In the genomic region with DNA sequence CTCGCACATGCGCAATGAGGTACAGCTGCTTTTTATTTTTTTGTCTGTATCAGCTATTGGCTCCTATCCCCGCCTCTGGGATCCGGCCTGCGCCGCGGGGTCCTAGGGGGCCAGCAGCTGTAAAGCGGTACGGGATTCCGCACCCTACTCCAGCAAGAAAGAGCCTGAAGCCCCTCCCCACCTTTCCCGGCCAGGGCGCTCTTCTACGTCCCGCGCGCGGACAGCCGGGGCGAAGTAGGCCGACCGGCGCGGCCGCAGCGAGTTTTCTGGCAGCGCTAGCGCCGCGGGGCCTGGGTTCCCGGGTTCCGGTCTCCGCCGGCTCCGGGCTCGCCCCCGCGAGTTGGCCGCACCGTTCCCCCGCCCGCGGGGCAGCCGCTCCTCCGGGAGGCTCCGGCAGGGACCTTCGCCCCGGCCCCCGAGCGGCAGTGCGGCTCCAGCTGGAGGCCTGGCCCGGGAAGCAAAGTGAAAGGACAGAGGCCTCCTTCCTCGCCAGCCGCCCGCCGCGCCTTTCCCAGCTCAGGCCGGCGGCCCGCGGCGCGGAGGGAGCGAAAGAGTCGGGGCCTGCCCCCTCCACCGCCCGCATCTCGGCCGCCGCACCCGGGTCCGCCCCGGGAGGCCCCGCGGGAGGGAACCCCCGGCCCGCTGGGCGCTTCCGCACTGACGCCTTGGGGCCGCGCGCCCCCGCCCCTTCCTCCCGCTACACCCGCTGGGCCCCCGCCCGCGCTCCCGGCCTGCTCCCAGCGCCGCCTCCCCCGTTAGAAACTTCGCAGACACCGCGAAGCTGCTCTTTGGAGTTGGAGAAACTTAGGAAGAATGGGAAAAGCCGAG, we compare ENCODE assay signal across 1 cellular context.
TF ChIP-seq lines count a peak whose summit lies in the region.

No MANE protein-coding gene starts in this region.

TF ChIP-seq in K562, 482 proteins besides CTCF, POLR2A, EP300 and RAD21 (continued from another document and continues in another):
- TF ChIP-seq E2F4 (CRISPR knock-in tag; IDR thresholded peaks at IDR 0.05; ENCODE audit: low read depth) (no peak), SAFB2 (IDR thresholded peaks at IDR 0.05; ENCODE audit: borderline replicate concordance, low read depth, low read length, severe bottlenecking) (no peak), ZNF175 (CRISPR knock-in tag; IDR thresholded peaks at IDR 0.05; ENCODE audit: low read depth) (no peak), RBM17 (IDR thresholded peaks at IDR 0.05; ENCODE audit: borderline replicate concordance, low read depth, low read length) (no peak), ELK1 (CRISPR knock-in tag; IDR thresholded peaks at IDR 0.05) (no peak), CLOCK (CRISPR knock-in tag; IDR thresholded peaks at IDR 0.05; ENCODE audit: borderline replicate concordance) (no peak), FUS (optimal IDR thresholded peaks at IDR 0.05; ENCODE audit: low read depth, low read length) (peak; percentile 61), NR4A1 (CRISPR knock-in tag; IDR thresholded peaks at IDR 0.05) (no peak), NR4A1 (tag; IDR thresholded peaks at IDR 0.05) (0 out of 2 replicates have a peak, but pooled peaks have one; percentile 37), GATA2 (CRISPR knock-in tag; IDR thresholded peaks at IDR 0.05) (no peak), RHOXF2B (CRISPR knock-in tag; conservative IDR thresholded peaks at IDR 0.05) (no peak), LEF1 (IDR thresholded peaks at IDR 0.05) (no peak), ZKSCAN8 (CRISPR knock-in tag; IDR thresholded peaks at IDR 0.05) (no peak), HLTF (IDR thresholded peaks at IDR 0.05) (no peak), FOXO4 (CRISPR knock-in tag; IDR thresholded peaks at IDR 0.05) (no peak), RAD51 (IDR thresholded peaks at IDR 0.05; ENCODE audit: borderline replicate concordance, low read depth) (no peak), ZNF282 (CRISPR knock-in tag; IDR thresholded peaks at IDR 0.05) (peak; percentile 66; the same call in 1 of the 2 replicates), ZNF146 (CRISPR knock-in tag; IDR thresholded peaks at IDR 0.05; ENCODE audit: unreplicated experiment) (no peak), CAMTA2 (CRISPR knock-in tag; conservative IDR thresholded peaks at IDR 0.05) (no peak), STAG1 (CRISPR knock-in tag; IDR thresholded peaks at IDR 0.05; ENCODE audit: borderline replicate concordance) (no peak), ARID3B (CRISPR knock-in tag; IDR thresholded peaks at IDR 0.05; ENCODE audit: borderline replicate concordance) (no peak), MAFG (tag; conservative IDR thresholded peaks at IDR 0.05) (no peak), PCBP2 (IDR thresholded peaks at IDR 0.05; ENCODE audit: low read depth, low read length, poor library complexity, severe bottlenecking) (no peak), FOXJ2 (tag; IDR thresholded peaks at IDR 0.05) (peak; percentile 49; the same call in 1 of the 2 replicates), SRSF1 (IDR thresholded peaks at IDR 0.05; ENCODE audit: low read depth, low read length) (no peak), RUNX1 (IDR thresholded peaks at IDR 0.05; ENCODE audit: low read depth) (no peak), ZBTB7A (IDR thresholded peaks at IDR 0.05; ENCODE audit: borderline replicate concordance, control insufficient read depth, low read depth, low read length) (peak; percentile 94), CSDE1 (IDR thresholded peaks at IDR 0.05) (no peak), HNRNPUL1 (IDR thresholded peaks at IDR 0.05; ENCODE audit: low read length) (no peak), RBM25 (IDR thresholded peaks at IDR 0.05; ENCODE audit: low read depth, low read length, severe bottlenecking) (peak; percentile 14), HEY1 (CRISPR knock-in tag; IDR thresholded peaks at IDR 0.05; ENCODE audit: borderline replicate concordance) (0 out of 2 replicates have a peak, but pooled peaks have one; percentile 17), GTF2A2 (tag; IDR thresholded peaks at IDR 0.05) (no peak), HDAC8 (tag; IDR thresholded peaks at IDR 0.05) (peak; percentile 25; the same call in 1 of the 2 replicates)
- TF ChIP-seq, protein P1, sequence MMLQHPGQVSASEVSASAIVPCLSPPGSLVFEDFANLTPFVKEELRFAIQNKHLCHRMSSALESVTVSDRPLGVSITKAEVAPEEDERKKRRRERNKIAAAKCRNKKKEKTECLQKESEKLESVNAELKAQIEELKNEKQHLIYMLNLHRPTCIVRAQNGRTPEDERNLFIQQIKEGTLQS (IDR thresholded peaks at IDR 0.05), result no peak
- TF ChIP-seq, protein P1 (CRISPR knock-in tag; conservative IDR thresholded peaks at IDR 0.05), result no peak
- TF ChIP-seq, protein P2, sequence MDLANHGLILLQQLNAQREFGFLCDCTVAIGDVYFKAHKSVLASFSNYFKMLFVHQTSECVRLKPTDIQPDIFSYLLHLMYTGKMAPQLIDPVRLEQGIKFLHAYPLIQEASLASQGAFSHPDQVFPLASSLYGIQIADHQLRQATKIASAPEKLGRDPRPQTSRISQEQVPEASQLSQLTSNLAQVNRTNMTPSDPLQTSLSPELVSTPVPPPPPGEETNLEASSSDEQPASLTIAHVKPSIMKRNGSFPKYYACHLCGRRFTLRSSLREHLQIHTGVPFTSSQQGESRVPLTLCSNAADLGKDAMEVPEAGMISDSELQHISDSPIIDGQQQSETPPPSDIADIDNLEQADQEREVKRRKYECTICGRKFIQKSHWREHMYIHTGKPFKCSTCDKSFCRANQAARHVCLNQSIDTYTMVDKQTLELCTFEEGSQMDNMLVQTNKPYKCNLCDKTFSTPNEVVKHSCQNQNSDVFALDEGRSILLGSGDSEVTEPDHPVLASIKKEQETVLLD (IDR thresholded peaks at IDR 0.05), result no peak; the same call in 1 of the 2 replicates
- TF ChIP-seq, protein P3, sequence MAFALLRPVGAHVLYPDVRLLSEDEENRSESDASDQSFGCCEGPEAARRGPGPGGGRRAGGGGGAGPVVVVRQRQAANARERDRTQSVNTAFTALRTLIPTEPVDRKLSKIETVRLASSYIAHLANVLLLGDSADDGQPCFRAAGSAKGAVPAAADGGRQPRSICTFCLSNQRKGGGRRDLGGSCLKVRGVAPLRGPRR (CRISPR knock-in tag; IDR thresholded peaks at IDR 0.05), result no peak
- TF ChIP-seq, protein P4, sequence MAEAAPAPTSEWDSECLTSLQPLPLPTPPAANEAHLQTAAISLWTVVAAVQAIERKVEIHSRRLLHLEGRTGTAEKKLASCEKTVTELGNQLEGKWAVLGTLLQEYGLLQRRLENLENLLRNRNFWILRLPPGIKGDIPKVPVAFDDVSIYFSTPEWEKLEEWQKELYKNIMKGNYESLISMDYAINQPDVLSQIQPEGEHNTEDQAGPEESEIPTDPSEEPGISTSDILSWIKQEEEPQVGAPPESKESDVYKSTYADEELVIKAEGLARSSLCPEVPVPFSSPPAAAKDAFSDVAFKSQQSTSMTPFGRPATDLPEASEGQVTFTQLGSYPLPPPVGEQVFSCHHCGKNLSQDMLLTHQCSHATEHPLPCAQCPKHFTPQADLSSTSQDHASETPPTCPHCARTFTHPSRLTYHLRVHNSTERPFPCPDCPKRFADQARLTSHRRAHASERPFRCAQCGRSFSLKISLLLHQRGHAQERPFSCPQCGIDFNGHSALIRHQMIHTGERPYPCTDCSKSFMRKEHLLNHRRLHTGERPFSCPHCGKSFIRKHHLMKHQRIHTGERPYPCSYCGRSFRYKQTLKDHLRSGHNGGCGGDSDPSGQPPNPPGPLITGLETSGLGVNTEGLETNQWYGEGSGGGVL (CRISPR knock-in tag; IDR thresholded peaks at IDR 0.05), result no peak
- TF ChIP-seq, protein P5, sequence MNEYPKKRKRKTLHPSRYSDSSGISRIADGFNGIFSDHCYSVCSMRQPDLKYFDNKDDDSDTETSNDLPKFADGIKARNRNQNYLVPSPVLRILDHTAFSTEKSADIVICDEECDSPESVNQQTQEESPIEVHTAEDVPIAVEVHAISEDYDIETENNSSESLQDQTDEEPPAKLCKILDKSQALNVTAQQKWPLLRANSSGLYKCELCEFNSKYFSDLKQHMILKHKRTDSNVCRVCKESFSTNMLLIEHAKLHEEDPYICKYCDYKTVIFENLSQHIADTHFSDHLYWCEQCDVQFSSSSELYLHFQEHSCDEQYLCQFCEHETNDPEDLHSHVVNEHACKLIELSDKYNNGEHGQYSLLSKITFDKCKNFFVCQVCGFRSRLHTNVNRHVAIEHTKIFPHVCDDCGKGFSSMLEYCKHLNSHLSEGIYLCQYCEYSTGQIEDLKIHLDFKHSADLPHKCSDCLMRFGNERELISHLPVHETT (CRISPR knock-in tag; conservative IDR thresholded peaks at IDR 0.05 in 1 of 2, IDR thresholded peaks at IDR 0.05 in 1 of 2), result peak in 1 of 2 experiments; percentile 93; a peak in 2 of 4 replicates
- TF ChIP-seq, protein P6, sequence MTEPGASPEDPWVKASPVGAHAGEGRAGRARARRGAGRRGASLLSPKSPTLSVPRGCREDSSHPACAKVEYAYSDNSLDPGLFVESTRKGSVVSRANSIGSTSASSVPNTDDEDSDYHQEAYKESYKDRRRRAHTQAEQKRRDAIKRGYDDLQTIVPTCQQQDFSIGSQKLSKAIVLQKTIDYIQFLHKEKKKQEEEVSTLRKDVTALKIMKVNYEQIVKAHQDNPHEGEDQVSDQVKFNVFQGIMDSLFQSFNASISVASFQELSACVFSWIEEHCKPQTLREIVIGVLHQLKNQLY (CRISPR knock-in tag; conservative IDR thresholded peaks at IDR 0.05), result no peak
